Comparison of ENCODE assay signal across 19 cellular contexts in genomic region chr6:157959451-157960227, GRCh38.
"Had no signal": no experiment of that assay in that cellular context is flagged by ENCODE, and none has a peak within 500 bp of the region (broad histone marks: within the 10 kb centered on the region; RNA-seq: fewer than 3 reads in every experiment).

No MANE protein-coding gene starts in this region.

- H3K4me3 Mint-ChIP-seq: endodermal cell; nephron progenitor cell; stimulated activated naive B cell treated with anti-CD40 and anti-IgM and Interleukin-4, amounts not matched to agents 10 μg/mL and 1 μg/mL and 100 μg/mL, for 72 hours; stimulated activated naive CD8-positive, alpha-beta T cell treated with anti-CD3 and anti-CD28 coated beads, Interleukin-15, amount 100 ng/mL, for 72 hours had no signal

- ATAC-seq: gastrocnemius medialis; heart right ventricle; naive thymus-derived CD4-positive, alpha-beta T cell; psoas muscle; sciatic nerve; stimulated activated naive B cell treated with anti-CD40 and anti-IgM and Interleukin-4, amounts not matched to agents 10 μg/mL and 1 μg/mL and 100 μg/mL, for 72 hours; stimulated activated naive CD8-positive, alpha-beta T cell treated with anti-CD3 and anti-CD28 coated beads, Interleukin-15, amount 100 ng/mL, for 72 hours had no signal

- H3K36me3 ChIP-seq: gastrocnemius medialis, heart right ventricle, tibial nerve had no signal

- H3K4me3 ChIP-seq: coronary artery, gastrocnemius medialis, heart right ventricle, psoas muscle, skin epidermis, testis, tibial nerve had no signal

- H3K27me3 ChIP-seq: gastrocnemius medialis, heart right ventricle, testis, tibial nerve had no signal

- H3K4me1 ChIP-seq: gastrocnemius medialis, psoas muscle, testis, tibial nerve had no signal

- H3K27ac Mint-ChIP-seq: endodermal cell; naive thymus-derived CD4-positive, alpha-beta T cell; nephron progenitor cell; stimulated activated naive B cell treated with anti-CD40 and anti-IgM and Interleukin-4, amounts not matched to agents 10 μg/mL and 1 μg/mL and 100 μg/mL, for 72 hours; stimulated activated naive CD8-positive, alpha-beta T cell treated with anti-CD3 and anti-CD28 coated beads, Interleukin-15, amount 100 ng/mL, for 72 hours had no signal

- H3K27me3 Mint-ChIP-seq: naive thymus-derived CD4-positive, alpha-beta T cell had no signal

- DNase-seq: effector CD4-positive, alpha-beta T cell; endodermal cell; gastrocnemius medialis; heart right ventricle; hypothalamus; kidney glomerular epithelial cell; mesendoderm; naive thymus-derived CD4-positive, alpha-beta T cell; nephron progenitor cell; psoas muscle; retina; stimulated activated CD4-positive, alpha-beta T cell treated with anti-CD3 and anti-CD28 coated beads, Interleukin-4, amount 100 ng/mL, for 4 hours; stimulated activated naive B cell treated with anti-CD40 and anti-IgM and Interleukin-4, amounts not matched to agents 10 μg/mL and 1 μg/mL and 100 μg/mL, for 72 hours; stimulated activated naive CD8-positive, alpha-beta T cell treated with anti-CD3 and anti-CD28 coated beads, Interleukin-15, amount 100 ng/mL, for 72 hours; testis had no signal

- H3K9me3 ChIP-seq: psoas muscle, testis had no signal

- H3K27ac ChIP-seq: coronary artery, gastrocnemius medialis, heart right ventricle, psoas muscle, testis, tibial nerve had no signal
